In the genomic region with DNA sequence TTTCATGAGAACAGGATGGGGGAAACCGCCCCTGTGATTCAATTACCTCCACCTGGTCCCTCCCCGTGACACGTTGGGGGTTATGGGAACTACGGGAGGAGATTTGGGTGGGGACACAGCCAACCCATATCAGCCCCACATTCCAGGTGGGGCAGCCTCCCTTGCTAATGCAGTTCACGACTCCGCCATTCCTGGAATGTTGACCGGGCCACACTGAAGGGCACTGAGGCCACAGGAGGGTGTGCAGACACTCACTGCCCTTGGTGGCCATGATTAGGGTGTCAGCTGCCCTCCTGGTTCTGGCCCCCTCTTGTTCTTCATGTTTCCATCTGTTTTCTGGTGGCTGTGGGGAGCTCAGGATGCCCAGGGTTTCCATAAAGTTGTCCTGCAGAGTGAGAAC, we compare ENCODE assay signal across 14 cellular contexts.
A peak's percentile ranks its signal among the peaks of the same experiment; 100 is the strongest.
DNase-seq lines count a peak whose midpoint lies in the region; ATAC-seq and TF ChIP-seq lines count a peak whose summit lies in the region.
"Had no signal": no experiment of that assay in that cellular context is flagged by ENCODE, and none has a peak within 500 bp of the region (broad histone marks: within the 10 kb centered on the region; RNA-seq: fewer than 3 reads in every experiment).

No MANE protein-coding gene starts in this region.

- CTCF ChIA-PET in activated naive CD4-positive, alpha-beta T cell treated with anti-CD3 and anti-CD28 coated beads, Interleukin-2, amount 10 ng/mL, durations not matched to agents 7 days and 5 days (lab: Charles Lee) = interaction anchor here (0.7 kb wide), 1 partner anchor 866 kb away, joined by 5 read pairs; no protein-coding TSS in a partner anchor

- H3K27me3 ChIP-seq in RWPE2 (ENCODE audit: insufficient read depth, poor library complexity, severe bottlenecking) (peaks cover 3% of the 10 kb centered on the region), osteoblast (ENCODE audit: insufficient read depth, low read length) (no peaks in the 10 kb centered on the region), spleen (replicated peaks in 1 of 7) (peaks cover 0 to 74% (median 0%) of the 10 kb centered on the region in 7 donors)
- H3K27me3 ChIP-seq: BLaER1 treated with 17β-estradiol and CSF1 and Interleukin-3, amounts not matched to agents 10 nM and 100 nM had no signal

- H4K20me1 ChIP-seq in osteoblast (ENCODE audit: insufficient read depth, low read length) = no peaks in the 10 kb centered on the region
- H4K20me1 ChIP-seq: BLaER1 treated with 17β-estradiol and CSF1 and Interleukin-3, amounts not matched to agents 10 nM and 100 nM had no signal

- H3K4me3 Mint-ChIP-seq in activated naive CD4-positive, alpha-beta T cell treated with anti-CD3 and anti-CD28 coated beads, Interleukin-2, amount 10 ng/mL, durations not matched to agents 7 days and 5 days = no peak overlapping the region
- H3K4me3 Mint-ChIP-seq: CD4-positive, CD25-positive, alpha-beta regulatory T cell; H9 had no signal

- 81 to 96% (median 83%) methylated on average over 7 of the region's 7 CpGs for WGBS in spleen, 5 donors

- DNase-seq in left cardiac atrium = peak; percentile 2
- no peak for DNase-seq in cardiac septum (ENCODE audit: low spot score)
- peak; percentile 35 for DNase-seq in RWPE2 (ENCODE audit: low spot score)
- DNase-seq in osteoblast (ENCODE audit: insufficient read length, low spot score, missing footprints) = peak; percentile 21
- peak; percentile 61 for DNase-seq in spleen
- no peak for DNase-seq in NCI-H2081 treated with DMSO at 0.1 percent for 48 hours (lab: John Stamatoyannopoulos, UW)
- DNase-seq in activated naive CD4-positive, alpha-beta T cell treated with anti-CD3 and anti-CD28 coated beads, Interleukin-2, amount 10 ng/mL, durations not matched to agents 7 days and 5 days = no peak
- no peak for DNase-seq in activated CD4-positive, alpha-beta T cell treated with anti-CD3 and anti-CD28 coated beads, Interleukin-2, amount 50 U/mL, for 48 hours
- DNase-seq: ACHN; CD4-positive, CD25-positive, alpha-beta regulatory T cell; DMS79; GOT3; H9 had no signal

- no peak overlapping the region for H3K4me2 ChIP-seq in osteoblast (ENCODE audit: insufficient read depth, low read length)

- H3K27ac ChIP-seq in RWPE2 (ENCODE audit: poor library complexity, severe bottlenecking) (no peak overlapping the region), osteoblast (ENCODE audit: low read depth, low read length) (no peak overlapping the region), spleen (no peak overlapping the region)
- H3K27ac ChIP-seq: BLaER1 treated with 17β-estradiol and CSF1 and Interleukin-3, amounts not matched to agents 10 nM and 100 nM had no signal

- intact Hi-C loops in left cardiac atrium (cut with DNase I) = no loop called here
- intact Hi-C loops in cardiac septum (cut with DNase I) = no loop called here
- intact Hi-C loops in spleen (cut with DNase I; ENCODE audit: low total_unique reads) = no loop called here

- H3K36me3 ChIP-seq in RWPE2 (ENCODE audit: low read depth) = no peaks in the 10 kb centered on the region
- no peaks in the 10 kb centered on the region for H3K36me3 ChIP-seq in osteoblast (ENCODE audit: insufficient read depth, low read length)
- H3K36me3 ChIP-seq in spleen = no peaks in the 10 kb centered on the region
- H3K36me3 ChIP-seq: BLaER1 treated with 17β-estradiol and CSF1 and Interleukin-3, amounts not matched to agents 10 nM and 100 nM had no signal

- ATAC-seq in left cardiac atrium (no peak), RWPE2 (ENCODE audit: low read depth) (no peak)

- peaks cover 2% of the 10 kb centered on the region for H3K9me3 Mint-ChIP-seq in activated naive CD4-positive, alpha-beta T cell treated with anti-CD3 and anti-CD28 coated beads, Interleukin-2, amount 10 ng/mL, durations not matched to agents 7 days and 5 days
- H3K9me3 Mint-ChIP-seq: CD4-positive, CD25-positive, alpha-beta regulatory T cell; H9 had no signal

- H3K36me3 Mint-ChIP-seq in activated naive CD4-positive, alpha-beta T cell treated with anti-CD3 and anti-CD28 coated beads, Interleukin-2, amount 10 ng/mL, durations not matched to agents 7 days and 5 days = no peaks in the 10 kb centered on the region
- H3K36me3 Mint-ChIP-seq: CD4-positive, CD25-positive, alpha-beta regulatory T cell had no signal

- TF ChIP-seq POLR2A in spleen (IDR thresholded peaks at IDR 0.05) = no peak

- no peaks in the 10 kb centered on the region for H3K4me1 ChIP-seq in RWPE2 (ENCODE audit: insufficient read depth, poor library complexity, severe bottlenecking)
- peaks cover 8% of the 10 kb centered on the region for H3K4me1 ChIP-seq in osteoblast (ENCODE audit: insufficient read depth, low read length)
- peaks cover 0 to 9% (median 0%) of the 10 kb centered on the region in 6 donors for H3K4me1 ChIP-seq in spleen

- TF ChIP-seq CTCF in RWPE2 (IDR thresholded peaks at IDR 0.05; ENCODE audit: poor library complexity, severe bottlenecking) = no peak
- no peak for TF ChIP-seq CTCF in osteoblast (IDR thresholded peaks at IDR 0.05; ENCODE audit: extremely low read depth, low read depth, low read length)
- TF ChIP-seq CTCF in spleen (IDR thresholded peaks at IDR 0.05 in 8 of 11, conservative IDR thresholded peaks at IDR 0.05 in 3 of 11) = no peak

- H3K4me1 Mint-ChIP-seq in activated naive CD4-positive, alpha-beta T cell treated with anti-CD3 and anti-CD28 coated beads, Interleukin-2, amount 10 ng/mL, durations not matched to agents 7 days and 5 days = no peaks in the 10 kb centered on the region
- H3K4me1 Mint-ChIP-seq: CD4-positive, CD25-positive, alpha-beta regulatory T cell had no signal

- no peaks in the 10 kb centered on the region for H3K79me2 ChIP-seq in osteoblast (ENCODE audit: insufficient read depth, low read length)

- no peak overlapping the region for H2AFZ ChIP-seq in osteoblast (ENCODE audit: low read length)

- no peak overlapping the region for H3K27ac Mint-ChIP-seq in activated naive CD4-positive, alpha-beta T cell treated with anti-CD3 and anti-CD28 coated beads, Interleukin-2, amount 10 ng/mL, durations not matched to agents 7 days and 5 days
- H3K27ac Mint-ChIP-seq: CD4-positive, CD25-positive, alpha-beta regulatory T cell; H9 had no signal

- H3K4me3 ChIP-seq in RWPE2 (ENCODE audit: severe bottlenecking) (no peak overlapping the region), osteoblast (ENCODE audit: insufficient read depth, low read length) (no peak overlapping the region), spleen (no peak overlapping the region)
- H3K4me3 ChIP-seq: BLaER1 treated with 17β-estradiol and CSF1 and Interleukin-3, amounts not matched to agents 10 nM and 100 nM had no signal

- H3K9me3 ChIP-seq in RWPE2 (ENCODE audit: severe bottlenecking) (no peaks in the 10 kb centered on the region), osteoblast (ENCODE audit: low read depth, low read length) (no peaks in the 10 kb centered on the region), spleen (no peaks in the 10 kb centered on the region)
- H3K9me3 ChIP-seq: BLaER1 treated with 17β-estradiol and CSF1 and Interleukin-3, amounts not matched to agents 10 nM and 100 nM had no signal

- peaks cover 39% of the 10 kb centered on the region for H3K27me3 Mint-ChIP-seq in activated naive CD4-positive, alpha-beta T cell treated with anti-CD3 and anti-CD28 coated beads, Interleukin-2, amount 10 ng/mL, durations not matched to agents 7 days and 5 days

Comparison
In these comparisons a context has a peak if more than half of its experiments do, and no peak if none do; other contexts are left out.
1. DNase-seq: peak in left cardiac atrium (single experiment), RWPE2 (single experiment), osteoblast (single experiment) and spleen (single experiment); none in cardiac septum (single experiment), NCI-H2081 treated with DMSO at 0.1 percent for 48 hours (single experiment), activated naive CD4-positive, alpha-beta T cell treated with anti-CD3 and anti-CD28 coated beads, Interleukin-2, amount 10 ng/mL, durations not matched to agents 7 days and 5 days (single experiment) and activated CD4-positive, alpha-beta T cell treated with anti-CD3 and anti-CD28 coated beads, Interleukin-2, amount 50 U/mL, for 48 hours (0 of 2).